In genomic region chr3:61250784-61251173, GRCh38 we compare ENCODE assay signal across 8 cellular contexts. TPM values are rescaled to one million over a fixed set of nuclear protein-coding genes. Genes with fewer than 3 reads are reported as not detected.
A peak's percentile ranks its signal among the peaks of the same experiment; 100 is the strongest.
DNase-seq lines count a peak whose midpoint lies in the region; ATAC-seq and TF ChIP-seq lines count a peak whose summit lies in the region.

No MANE protein-coding gene starts in this region.

- H3K9me3 Mint-ChIP-seq in activated naive CD4-positive, alpha-beta T cell treated with anti-CD3 and anti-CD28 coated beads for 36 hours, result no peaks in the 10 kb centered on the region

- TF ChIP-seq CTCF in cardiac muscle cell (IDR thresholded peaks at IDR 0.05; ENCODE audit: low read depth, low read length) (no peak), psoas muscle (IDR thresholded peaks at IDR 0.05) (no peak), WERI-Rb-1 (IDR thresholded peaks at IDR 0.05; ENCODE audit: low read depth, low read length) (no peak)

- H3K4me1 Mint-ChIP-seq in activated naive CD4-positive, alpha-beta T cell treated with anti-CD3 and anti-CD28 coated beads for 36 hours (ENCODE audit: low read depth), result peaks cover 11% of the 10 kb centered on the region

- CTCF ChIA-PET in activated naive CD4-positive, alpha-beta T cell treated with anti-CD3 and anti-CD28 coated beads for 36 hours (lab: Charles Lee), result no interaction called here

- WGBS in psoas muscle, 3 donors, result 3 to 13% (median 5%) methylated on average over 21 of the region's 21 CpGs

- peak overlapping the region; percentile 87 for H3K27ac Mint-ChIP-seq in activated naive CD4-positive, alpha-beta T cell treated with anti-CD3 and anti-CD28 coated beads for 36 hours

- H3K36me3 ChIP-seq in cardiac muscle cell (no peaks in the 10 kb centered on the region), psoas muscle (ENCODE audit: insufficient read depth in 1 of 2, low read depth in 1 of 2) (no peaks in the 10 kb centered on the region), WERI-Rb-1 (no peaks in the 10 kb centered on the region)

- ATAC-seq in psoas muscle, result peak; percentile 32 to 63 (median 40)

- peak overlapping the region; percentile 59 for H3K27ac ChIP-seq in cardiac muscle cell
- H3K27ac ChIP-seq in psoas muscle, result peak overlapping the region; percentile 85
- no peak overlapping the region for H3K27ac ChIP-seq in WERI-Rb-1

- H3K27me3 ChIP-seq in cardiac muscle cell (no peaks in the 10 kb centered on the region), psoas muscle (ENCODE audit: insufficient read depth in 3 of 3, low read length in 2 of 3) (no peaks in the 10 kb centered on the region), WERI-Rb-1 (ENCODE audit: insufficient read depth, low read depth, severe bottlenecking) (no peaks in the 10 kb centered on the region)

- DNase-seq in DMS 273 (lab: John Stamatoyannopoulos, UW; ENCODE audit: unreplicated experiment) (peak; percentile 77), LoVo (ENCODE audit: low spot score) (peak; percentile 33), cardiac muscle cell (ENCODE audit: low read depth in 1 of 2, low spot score in 1 of 2) (peak in 1 of 2 donors; percentile 23), psoas muscle (peak in 1 of 2 donors; percentile 38), mesenteric fat pad (ENCODE audit: low spot score) (no peak), NCI-H146 treated with DMSO at 0.1 percent for 48 hours (lab: John Stamatoyannopoulos, UW; ENCODE audit: unreplicated experiment) (no peak), WERI-Rb-1 (no peak)
- peak; percentile 56 for DNase-seq in activated naive CD4-positive, alpha-beta T cell treated with anti-CD3 and anti-CD28 coated beads for 36 hours

- peaks cover 4% of the 10 kb centered on the region for H3K27me3 Mint-ChIP-seq in activated naive CD4-positive, alpha-beta T cell treated with anti-CD3 and anti-CD28 coated beads for 36 hours (ENCODE audit: low read depth)

- H3K4me3 Mint-ChIP-seq in activated naive CD4-positive, alpha-beta T cell treated with anti-CD3 and anti-CD28 coated beads for 36 hours, result peak overlapping the region; percentile 91

- H3K4me3 ChIP-seq in cardiac muscle cell (peak overlapping the region; percentile 49), psoas muscle (peak overlapping the region; percentile 94), WERI-Rb-1 (ENCODE audit: low read depth, low read length) (no peak overlapping the region)

- H3K4me1 ChIP-seq in cardiac muscle cell (ENCODE audit: low read depth) (peaks cover 32% of the 10 kb centered on the region), psoas muscle (peaks cover 6% of the 10 kb centered on the region)

- H3K9me3 ChIP-seq in cardiac muscle cell (ENCODE audit: low read depth) (no peaks in the 10 kb centered on the region), psoas muscle (no peaks in the 10 kb centered on the region), WERI-Rb-1 (ENCODE audit: severe bottlenecking) (no peaks in the 10 kb centered on the region)

- intact Hi-C loops in activated naive CD4-positive, alpha-beta T cell treated with anti-CD3 and anti-CD28 coated beads for 36 hours (cut with micrococcal nuclease), result loop anchor here (1.0 to 10.0 kb wide), 9 partner anchors 132 to 1800 kb away; partner anchors contain the start of gene PTPRG
- intact Hi-C loops in psoas muscle (cut with DNase I), result loop anchor here in 1 of 2 donors (10.0 kb wide), 1 partner anchor 304 kb away; no protein-coding TSS in a partner anchor

- H3K36me3 Mint-ChIP-seq in activated naive CD4-positive, alpha-beta T cell treated with anti-CD3 and anti-CD28 coated beads for 36 hours (ENCODE audit: low read depth), result no peaks in the 10 kb centered on the region

RNA-seq across cellular contexts. Expression of gene FHIT, which starts 0.5 kb away (rescaled TPM):
- total RNA-seq in activated naive CD4-positive, alpha-beta T cell treated with anti-CD3 and anti-CD28 coated beads for 36 hours, result 10 to 100 TPM; 20.2 to 22.7 TPM
- 3.4 and 12.5 TPM in 2 replicates for total RNA-seq in cardiac muscle cell
- 6.9 and 31.2 TPM in 2 replicates for polyA plus RNA-seq in cardiac muscle cell
- total RNA-seq in psoas muscle, result 10 to 100 TPM in 1 of 4 donors, 1 to 10 TPM in 3; 4.0 to 10.4 (median 6.2) TPM
- 1 to 10 TPM in 2 of 3 donors, under 1 TPM in 1; 0.98 to 2.3 (median 2.1) TPM for polyA plus RNA-seq in psoas muscle
- 8.5 TPM for total RNA-seq in mesenteric fat pad

Comparison
In these comparisons a context has a peak if more than half of its experiments do, and no peak if none do; other contexts are left out.
1. DNase-seq: peak in DMS 273 (single experiment), LoVo (single experiment) and activated naive CD4-positive, alpha-beta T cell treated with anti-CD3 and anti-CD28 coated beads for 36 hours (single experiment); none in mesenteric fat pad (single experiment), NCI-H146 treated with DMSO at 0.1 percent for 48 hours (single experiment) and WERI-Rb-1 (single experiment).